Comparison of ENCODE assay signal across 1 cellular context in the genomic region with DNA sequence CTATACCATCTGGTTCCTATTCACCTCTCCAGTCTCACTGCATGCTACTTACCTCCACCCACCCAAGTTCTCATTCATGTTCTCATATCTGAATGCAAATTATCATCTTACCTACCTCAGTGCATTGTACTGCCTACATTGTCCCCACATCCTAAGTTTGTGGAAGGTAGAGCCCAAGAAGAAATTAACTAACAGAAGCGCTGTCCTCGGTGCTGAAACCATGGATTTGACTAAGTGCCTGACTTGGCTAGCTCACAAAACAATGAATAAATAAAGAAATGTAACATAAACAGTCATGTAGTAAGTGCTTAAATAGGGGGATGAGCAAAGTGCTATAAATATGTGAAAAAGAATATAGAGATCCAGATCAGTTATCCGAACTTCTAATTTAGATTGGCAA.
TF ChIP-seq lines count a peak whose summit lies in the region.

No MANE protein-coding gene starts in this region.

TF ChIP-seq in A549, 52 proteins besides CTCF, POLR2A, EP300 and RAD21 (continued from another document):
- TF ChIP-seq, protein P1, sequence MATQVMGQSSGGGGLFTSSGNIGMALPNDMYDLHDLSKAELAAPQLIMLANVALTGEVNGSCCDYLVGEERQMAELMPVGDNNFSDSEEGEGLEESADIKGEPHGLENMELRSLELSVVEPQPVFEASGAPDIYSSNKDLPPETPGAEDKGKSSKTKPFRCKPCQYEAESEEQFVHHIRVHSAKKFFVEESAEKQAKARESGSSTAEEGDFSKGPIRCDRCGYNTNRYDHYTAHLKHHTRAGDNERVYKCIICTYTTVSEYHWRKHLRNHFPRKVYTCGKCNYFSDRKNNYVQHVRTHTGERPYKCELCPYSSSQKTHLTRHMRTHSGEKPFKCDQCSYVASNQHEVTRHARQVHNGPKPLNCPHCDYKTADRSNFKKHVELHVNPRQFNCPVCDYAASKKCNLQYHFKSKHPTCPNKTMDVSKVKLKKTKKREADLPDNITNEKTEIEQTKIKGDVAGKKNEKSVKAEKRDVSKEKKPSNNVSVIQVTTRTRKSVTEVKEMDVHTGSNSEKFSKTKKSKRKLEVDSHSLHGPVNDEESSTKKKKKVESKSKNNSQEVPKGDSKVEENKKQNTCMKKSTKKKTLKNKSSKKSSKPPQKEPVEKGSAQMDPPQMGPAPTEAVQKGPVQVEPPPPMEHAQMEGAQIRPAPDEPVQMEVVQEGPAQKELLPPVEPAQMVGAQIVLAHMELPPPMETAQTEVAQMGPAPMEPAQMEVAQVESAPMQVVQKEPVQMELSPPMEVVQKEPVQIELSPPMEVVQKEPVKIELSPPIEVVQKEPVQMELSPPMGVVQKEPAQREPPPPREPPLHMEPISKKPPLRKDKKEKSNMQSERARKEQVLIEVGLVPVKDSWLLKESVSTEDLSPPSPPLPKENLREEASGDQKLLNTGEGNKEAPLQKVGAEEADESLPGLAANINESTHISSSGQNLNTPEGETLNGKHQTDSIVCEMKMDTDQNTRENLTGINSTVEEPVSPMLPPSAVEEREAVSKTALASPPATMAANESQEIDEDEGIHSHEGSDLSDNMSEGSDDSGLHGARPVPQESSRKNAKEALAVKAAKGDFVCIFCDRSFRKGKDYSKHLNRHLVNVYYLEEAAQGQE (IDR thresholded peaks at IDR 0.05), result peak; percentile 93
TF ChIP-seq in A549: peak in this region for 1.
